17 cellular contexts compared by ENCODE assay signal in genomic region chr7:27305854-27306253, GRCh38.
"Had no signal": no experiment of that assay in that cellular context is flagged by ENCODE, and none has a peak within 500 bp of the region (broad histone marks: within the 10 kb centered on the region; RNA-seq: fewer than 3 reads in every experiment).

No MANE protein-coding gene starts in this region.

- H3K4me3 ChIP-seq: MG63 had no signal

- H3K36me3 ChIP-seq: MG63 had no signal

- H3K27me3 ChIP-seq: MG63 had no signal

- H3K9ac ChIP-seq: SK-N-SH had no signal

- H3K9me3 ChIP-seq: MG63, SK-N-SH had no signal

- ATAC-seq: Panc1, PC-3 had no signal

- DNase-seq: KBM-7; MG63; NCI-H1092; NCI-H1436; NCI-H187; NCI-H2029; NCI-H2227 treated with DMSO at 0.1 percent for 48 hours; NCI-H524; NCI-H526 treated with DMSO at 0.1 percent for 48 hours; NCI-H748 treated with DMSO at 0.1 percent for 48 hours; NK-92 treated with Interleukin-12 subunit alpha and Interleukin-12 subunit beta, amount 100 ng/mL, for 24 hours; PC-3; SHP77; SK-N-SH; SW 1271 had no signal

- H3K27ac ChIP-seq: RWPE1 had no signal

- H3K4me2 ChIP-seq: SK-N-SH had no signal
